Comparison of ENCODE assay signal across 1 cellular context in genomic region chr11:63876616-63877015, GRCh38.
TF ChIP-seq lines count a peak whose summit lies in the region.

No MANE protein-coding gene starts in this region.

TF ChIP-seq in GM12878, 131 proteins besides CTCF, POLR2A, EP300 and RAD21 (continued from another document):
- TF ChIP-seq CUX1 (IDR thresholded peaks at IDR 0.05; ENCODE audit: insufficient replicate concordance, low read depth, low read length), result no peak
- no peak for TF ChIP-seq STAT1 (conservative IDR thresholded peaks at IDR 0.05)
- TF ChIP-seq, protein P1, sequence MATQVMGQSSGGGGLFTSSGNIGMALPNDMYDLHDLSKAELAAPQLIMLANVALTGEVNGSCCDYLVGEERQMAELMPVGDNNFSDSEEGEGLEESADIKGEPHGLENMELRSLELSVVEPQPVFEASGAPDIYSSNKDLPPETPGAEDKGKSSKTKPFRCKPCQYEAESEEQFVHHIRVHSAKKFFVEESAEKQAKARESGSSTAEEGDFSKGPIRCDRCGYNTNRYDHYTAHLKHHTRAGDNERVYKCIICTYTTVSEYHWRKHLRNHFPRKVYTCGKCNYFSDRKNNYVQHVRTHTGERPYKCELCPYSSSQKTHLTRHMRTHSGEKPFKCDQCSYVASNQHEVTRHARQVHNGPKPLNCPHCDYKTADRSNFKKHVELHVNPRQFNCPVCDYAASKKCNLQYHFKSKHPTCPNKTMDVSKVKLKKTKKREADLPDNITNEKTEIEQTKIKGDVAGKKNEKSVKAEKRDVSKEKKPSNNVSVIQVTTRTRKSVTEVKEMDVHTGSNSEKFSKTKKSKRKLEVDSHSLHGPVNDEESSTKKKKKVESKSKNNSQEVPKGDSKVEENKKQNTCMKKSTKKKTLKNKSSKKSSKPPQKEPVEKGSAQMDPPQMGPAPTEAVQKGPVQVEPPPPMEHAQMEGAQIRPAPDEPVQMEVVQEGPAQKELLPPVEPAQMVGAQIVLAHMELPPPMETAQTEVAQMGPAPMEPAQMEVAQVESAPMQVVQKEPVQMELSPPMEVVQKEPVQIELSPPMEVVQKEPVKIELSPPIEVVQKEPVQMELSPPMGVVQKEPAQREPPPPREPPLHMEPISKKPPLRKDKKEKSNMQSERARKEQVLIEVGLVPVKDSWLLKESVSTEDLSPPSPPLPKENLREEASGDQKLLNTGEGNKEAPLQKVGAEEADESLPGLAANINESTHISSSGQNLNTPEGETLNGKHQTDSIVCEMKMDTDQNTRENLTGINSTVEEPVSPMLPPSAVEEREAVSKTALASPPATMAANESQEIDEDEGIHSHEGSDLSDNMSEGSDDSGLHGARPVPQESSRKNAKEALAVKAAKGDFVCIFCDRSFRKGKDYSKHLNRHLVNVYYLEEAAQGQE (IDR thresholded peaks at IDR 0.05; ENCODE audit: low read depth, low read length), result no peak
- no peak for TF ChIP-seq BCL3 (IDR thresholded peaks at IDR 0.05; ENCODE audit: borderline replicate concordance, insufficient read depth, low read depth, low read length, poor library complexity, severe bottlenecking)
- TF ChIP-seq STAT3 (IDR thresholded peaks at IDR 0.05; ENCODE audit: low read depth, low read length), result no peak
- TF ChIP-seq ZNF24 (IDR thresholded peaks at IDR 0.05), result no peak
- no peak for TF ChIP-seq PAX5 (IDR thresholded peaks at IDR 0.05; ENCODE audit: borderline replicate concordance, low read depth, low read length)
- no peak for TF ChIP-seq TCF3 (IDR thresholded peaks at IDR 0.05; ENCODE audit: borderline replicate concordance, insufficient read depth, low read depth, low read length)
- no peak for TF ChIP-seq NR2F1 (conservative IDR thresholded peaks at IDR 0.05)
- no peak for TF ChIP-seq WRNIP1 (IDR thresholded peaks at IDR 0.05; ENCODE audit: borderline replicate concordance, low read depth, low read length)
- no peak for TF ChIP-seq KLF5 (IDR thresholded peaks at IDR 0.05; ENCODE audit: partially characterized antibody)
- no peak for TF ChIP-seq BCL11A (IDR thresholded peaks at IDR 0.05; ENCODE audit: low read depth, low read length)
- TF ChIP-seq EZH2 (IDR thresholded peaks at IDR 0.05; ENCODE audit: borderline replicate concordance, control insufficient read depth, low read depth, low read length), result no peak
- TF ChIP-seq, protein P2, sequence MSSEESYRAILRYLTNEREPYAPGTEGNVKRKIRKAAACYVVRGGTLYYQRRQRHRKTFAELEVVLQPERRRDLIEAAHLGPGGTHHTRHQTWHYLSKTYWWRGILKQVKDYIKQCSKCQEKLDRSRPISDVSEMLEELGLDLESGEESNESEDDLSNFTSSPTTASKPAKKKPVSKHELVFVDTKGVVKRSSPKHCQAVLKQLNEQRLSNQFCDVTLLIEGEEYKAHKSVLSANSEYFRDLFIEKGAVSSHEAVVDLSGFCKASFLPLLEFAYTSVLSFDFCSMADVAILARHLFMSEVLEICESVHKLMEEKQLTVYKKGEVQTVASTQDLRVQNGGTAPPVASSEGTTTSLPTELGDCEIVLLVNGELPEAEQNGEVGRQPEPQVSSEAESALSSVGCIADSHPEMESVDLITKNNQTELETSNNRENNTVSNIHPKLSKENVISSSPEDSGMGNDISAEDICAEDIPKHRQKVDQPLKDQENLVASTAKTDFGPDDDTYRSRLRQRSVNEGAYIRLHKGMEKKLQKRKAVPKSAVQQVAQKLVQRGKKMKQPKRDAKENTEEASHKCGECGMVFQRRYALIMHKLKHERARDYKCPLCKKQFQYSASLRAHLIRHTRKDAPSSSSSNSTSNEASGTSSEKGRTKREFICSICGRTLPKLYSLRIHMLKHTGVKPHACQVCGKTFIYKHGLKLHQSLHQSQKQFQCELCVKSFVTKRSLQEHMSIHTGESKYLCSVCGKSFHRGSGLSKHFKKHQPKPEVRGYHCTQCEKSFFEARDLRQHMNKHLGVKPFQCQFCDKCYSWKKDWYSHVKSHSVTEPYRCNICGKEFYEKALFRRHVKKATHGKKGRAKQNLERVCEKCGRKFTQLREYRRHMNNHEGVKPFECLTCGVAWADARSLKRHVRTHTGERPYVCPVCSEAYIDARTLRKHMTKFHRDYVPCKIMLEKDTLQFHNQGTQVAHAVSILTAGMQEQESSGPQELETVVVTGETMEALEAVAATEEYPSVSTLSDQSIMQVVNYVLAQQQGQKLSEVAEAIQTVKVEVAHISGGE (CRISPR knock-in tag; IDR thresholded peaks at IDR 0.05), result no peak
- TF ChIP-seq GATAD2B (conservative IDR thresholded peaks at IDR 0.05; ENCODE audit: low read depth), result no peak
